ENCODE assay signal across 8 cellular contexts in the genomic region with DNA sequence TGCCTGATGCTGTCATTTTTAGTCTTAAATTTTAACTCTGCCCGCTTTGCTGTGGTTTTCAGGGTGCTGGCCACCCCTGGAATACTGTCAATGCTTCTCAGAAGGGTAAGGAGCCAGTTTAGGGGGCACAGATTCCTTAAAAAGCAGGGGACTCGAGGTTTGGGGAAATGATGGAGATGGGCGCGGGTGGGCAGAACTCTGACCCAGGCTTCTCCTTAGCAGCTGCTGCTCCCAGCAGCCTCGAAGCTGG. TPM values are rescaled to one million over a fixed set of nuclear protein-coding genes. Genes with fewer than 3 reads are reported as not detected.
DNase-seq lines count a peak whose midpoint lies in the region; ATAC-seq and TF ChIP-seq lines count a peak whose summit lies in the region.

No MANE protein-coding gene starts in this region.

- no peak for ATAC-seq in GM18502 (IDR thresholded peaks at IDR 0.05; ENCODE audit: poor library complexity, unreplicated experiment)
- no peak for ATAC-seq in HG02571 (IDR thresholded peaks at IDR 0.05; ENCODE audit: unreplicated experiment)

- no peak for DNase-seq in CD4-positive, alpha-beta memory T cell
- DNase-seq in OCI-LY7 (ENCODE audit: low spot score) (no peak), esophagus muscularis mucosa (ENCODE audit: extremely low spot score) (no peak), prostate gland (ENCODE audit: low spot score) (no peak), hippocampal formation (lab: John Stamatoyannopoulos, UW) (no peak)
- DNase-seq in activated effector memory CD4-positive, alpha-beta T cell treated with anti-CD3 and anti-CD28 coated beads, Interleukin-2, amount 50 U/mL, for 16 hours: no peak

- H4K20me1 ChIP-seq in OCI-LY7 (ENCODE audit: insufficient read depth, low read length): no peaks in the 10 kb centered on the region

- TF ChIP-seq CTCF in OCI-LY7 (conservative IDR thresholded peaks at IDR 0.05; ENCODE audit: low read length): no peak
- no peak for TF ChIP-seq CTCF in esophagus muscularis mucosa (IDR thresholded peaks at IDR 0.05)
- no peak for TF ChIP-seq CTCF in prostate gland (IDR thresholded peaks at IDR 0.05)

- TF ChIP-seq POLR2A in esophagus muscularis mucosa (IDR thresholded peaks at IDR 0.05; ENCODE audit: low read depth) (no peak), prostate gland (IDR thresholded peaks at IDR 0.05) (no peak)

- H3K79me2 ChIP-seq in OCI-LY7 (ENCODE audit: insufficient read depth, low read depth, low read length): no peaks in the 10 kb centered on the region

- H3K9me3 Mint-ChIP-seq in CD4-positive, alpha-beta memory T cell: peaks cover 0 to 5% (median 0%) of the 10 kb centered on the region in 8 donors

- no peaks in the 10 kb centered on the region for H3K9me3 ChIP-seq in CD4-positive, alpha-beta memory T cell (ENCODE audit: control insufficient read depth in 1 of 2, low read length in 2 of 2)
- no peaks in the 10 kb centered on the region for H3K9me3 ChIP-seq in OCI-LY7 (ENCODE audit: low read length)
- H3K9me3 ChIP-seq in esophagus muscularis mucosa: no peaks in the 10 kb centered on the region
- H3K9me3 ChIP-seq in prostate gland: no peaks in the 10 kb centered on the region

- H3K27me3 ChIP-seq in CD4-positive, alpha-beta memory T cell (ENCODE audit: insufficient read depth, low read length): no peaks in the 10 kb centered on the region
- H3K27me3 ChIP-seq in esophagus muscularis mucosa: peaks cover 0 to 4% (median 0%) of the 10 kb centered on the region in 4 donors
- H3K27me3 ChIP-seq in prostate gland (replicated peaks; ENCODE audit: insufficient read depth): no peaks in the 10 kb centered on the region

- peaks cover 15 to 69% of the 10 kb centered on the region in 2 donors for H3K36me3 Mint-ChIP-seq in CD4-positive, alpha-beta memory T cell

- peak overlapping the region; percentile 46 for H3K27ac ChIP-seq in CD4-positive, alpha-beta memory T cell (ENCODE audit: low read depth, low read length)
- H3K27ac ChIP-seq in OCI-LY7 (ENCODE audit: low read depth, low read length, poor library complexity, severe bottlenecking) (no peak overlapping the region), esophagus muscularis mucosa (replicated peaks in 1 of 4) (peak overlapping the region; percentile 85 to 94 (median 88)), prostate gland (peak overlapping the region; percentile 71 to 81)

- POLR2A ChIA-PET in CD4-positive, alpha-beta memory T cell (lab: Charles Lee; ENCODE audit: partially characterized antibody): interaction anchor here (0.7 to 10.0 kb wide), 16 partner anchors 9 to 243 kb away, joined by 3 to 59 read pairs (median 7); a partner anchor contains a TSS
- POLR2A ChIA-PET in OCI-LY7 (lab: Charles Lee): no interaction called here

- peak overlapping the region; percentile 60 for H3K4me2 ChIP-seq in OCI-LY7 (ENCODE audit: low read length)

- H3K27me3 Mint-ChIP-seq in CD4-positive, alpha-beta memory T cell: no peaks in the 10 kb centered on the region

- peak overlapping the region; percentile 36 to 80 (median 56) for H3K4me3 Mint-ChIP-seq in CD4-positive, alpha-beta memory T cell

- H3K4me3 ChIP-seq in CD4-positive, alpha-beta memory T cell (ENCODE audit: low read length in 2 of 2): peak overlapping the region in 1 of 2 donors; percentile 11
- H3K4me3 ChIP-seq in OCI-LY7 (ENCODE audit: low read depth, low read length, poor library complexity, severe bottlenecking): no peak overlapping the region
- H3K4me3 ChIP-seq in esophagus muscularis mucosa: peak overlapping the region; percentile 27 to 46 (median 42)
- no peak overlapping the region for H3K4me3 ChIP-seq in prostate gland

- CTCF ChIA-PET in CD4-positive, alpha-beta memory T cell (lab: Charles Lee; ENCODE audit: partially characterized antibody): interaction anchor here (0.6 to 21.6 kb wide), 21 partner anchors 7 to 998 kb away, joined by 3 to 504 read pairs (median 6); a partner anchor contains a TSS
- CTCF ChIA-PET in OCI-LY7 (lab: Charles Lee; ENCODE audit: unreplicated experiment): no interaction called here

- no peak for TF ChIP-seq EP300 in esophagus muscularis mucosa (IDR thresholded peaks at IDR 0.05)

- H3K4me1 Mint-ChIP-seq in CD4-positive, alpha-beta memory T cell: peaks cover 38 to 69% (median 51%) of the 10 kb centered on the region in 4 donors

- peak overlapping the region in 6 of 7 donors; percentile 82 to 89 (median 87) for H3K27ac Mint-ChIP-seq in CD4-positive, alpha-beta memory T cell

- intact Hi-C loops in CD4-positive, alpha-beta memory T cell (cut with micrococcal nuclease): loop anchor here (1.0 to 5.0 kb wide), 3 partner anchors 10 to 90 kb away; a partner anchor contains a TSS
- intact Hi-C loops in OCI-LY7 (cut with micrococcal nuclease; ENCODE audit: unreplicated experiment): no loop called here
- intact Hi-C loops in esophagus muscularis mucosa (cut with DNase I): no loop called here
- intact Hi-C loops in prostate gland (cut with DNase I): loop anchor here (5.0 kb wide), 1 partner anchor 205 kb away; no protein-coding TSS in a partner anchor

- no peak overlapping the region for H2AFZ ChIP-seq in OCI-LY7 (ENCODE audit: low read length)

- peaks cover 70% of the 10 kb centered on the region for H3K4me1 ChIP-seq in CD4-positive, alpha-beta memory T cell (ENCODE audit: insufficient read depth, low read length)
- H3K4me1 ChIP-seq in OCI-LY7 (ENCODE audit: insufficient read depth, low read length, poor library complexity, severe bottlenecking) (peaks cover 34% of the 10 kb centered on the region), esophagus muscularis mucosa (peaks cover 28 to 55% (median 49%) of the 10 kb centered on the region in 4 donors), prostate gland (replicated peaks) (peaks cover 7% of the 10 kb centered on the region)

- peaks cover 49% of the 10 kb centered on the region for H3K36me3 ChIP-seq in CD4-positive, alpha-beta memory T cell (ENCODE audit: insufficient read depth, low read length)
- H3K36me3 ChIP-seq in OCI-LY7 (ENCODE audit: insufficient read depth, low read length) (no peaks in the 10 kb centered on the region), esophagus muscularis mucosa (peaks cover 43 to 93% (median 76%) of the 10 kb centered on the region in 4 donors), prostate gland (peaks cover 0 to 1% of the 10 kb centered on the region in 2 donors)

- H3K9me2 ChIP-seq in OCI-LY7 (ENCODE audit: insufficient read depth, low read length): no peaks in the 10 kb centered on the region

- 27% methylated on average over 3 of the region's 5 CpGs for WGBS in esophagus muscularis mucosa
- WGBS in prostate gland: 23% methylated on average over 5 of the region's 5 CpGs

- BruUV-seq in OCI-LY7 (replicated peaks; lab: Mats Ljungman, UMichigan): no TSS peak

RNA-seq across cellular contexts. Expression of a gene that starts 23.7 kb away (rescaled TPM):
- total RNA-seq in CD4-positive, alpha-beta memory T cell: 100 to 1,000 TPM; 130 to 133 TPM
- polyA plus RNA-seq in CD4-positive, alpha-beta memory T cell: 10 to 100 TPM; 66.7 to 94.6 TPM
- 1.9 and 3.8 TPM in 2 replicates for total RNA-seq in OCI-LY7 (2014; rRNA removed; shearing (Covaris generic))
- 7.9 TPM in 2 replicates for total RNA-seq in OCI-LY7 (2022)
- total RNA-seq in esophagus muscularis mucosa: 10 to 100 TPM; 42.4 to 97.0 (median 62.7) TPM
- total RNA-seq in prostate gland: 10 to 100 TPM; 31.1 to 45.8 TPM

RNA-seq across cellular contexts. Expression of a gene that starts 35.8 kb away (rescaled TPM):
- total RNA-seq in CD4-positive, alpha-beta memory T cell: 100 to 1,000 TPM; 244 to 261 TPM
- polyA plus RNA-seq in CD4-positive, alpha-beta memory T cell: 100 to 1,000 TPM in 1 of 2 donors, 10 to 100 TPM in 1; 91.3 to 146 TPM
- 32.4 and 33.3 TPM in 2 replicates for total RNA-seq in OCI-LY7 (2014; rRNA removed; shearing (Covaris generic))
- total RNA-seq in OCI-LY7 (2022) (46.7 and 50.5 TPM in 2 replicates), esophagus muscularis mucosa (10 to 100 TPM; 75.0 to 93.4 (median 85.2) TPM), prostate gland (10 to 100 TPM; 58.0 to 83.8 TPM)

Comparison
In these comparisons a context has a peak if more than half of its experiments do, and no peak if none do; other contexts are left out.
1. H3K4me3 ChIP-seq: peak in esophagus muscularis mucosa (4 of 4); none in OCI-LY7 (single experiment) and prostate gland (0 of 2).
2. intact Hi-C loops: an anchor here in CD4-positive, alpha-beta memory T cell (1.0 to 5.0 kb wide) and prostate gland (5.0 kb wide); none called in OCI-LY7 and esophagus muscularis mucosa.